ENCODE assay signal across 8 cellular contexts in genomic region chr15:90664650-90665287, GRCh38. TPM values are rescaled to one million over a fixed set of nuclear protein-coding genes. Genes with fewer than 3 reads are reported as not detected.
DNase-seq lines count a peak whose midpoint lies in the region; ATAC-seq and TF ChIP-seq lines count a peak whose summit lies in the region.

No MANE protein-coding gene starts in this region.

- peak overlapping the region; percentile 85 for H3K4me3 Mint-ChIP-seq in activated B cell treated with CpG ODN at 0.5 μM for 24 hours

- H3K9me3 Mint-ChIP-seq in activated B cell treated with CpG ODN at 0.5 μM for 24 hours: no peaks in the 10 kb centered on the region

- H3K27ac Mint-ChIP-seq in activated B cell treated with CpG ODN at 0.5 μM for 24 hours: peak overlapping the region; percentile 65

- TF ChIP-seq CTCF in GM12865 (IDR thresholded peaks at IDR 0.05; ENCODE audit: insufficient read depth, low read depth, low read length, missing control alignments) (no peak), activated B cell treated with CpG ODN at 0.5 μM for 24 hours (IDR thresholded peaks at IDR 0.05) (no peak), retinal pigment epithelial cell (conservative IDR thresholded peaks at IDR 0.05; ENCODE audit: low read depth, low read length) (peak; percentile 3)

- DNase-seq in GM12865 (ENCODE audit: low read depth) (peak; percentile 76), activated B cell treated with CpG ODN at 0.5 μM for 24 hours (no peak), glomerular visceral epithelial cell (ENCODE audit: extremely low spot score) (peak; percentile 36), retinal pigment epithelial cell (ENCODE audit: low read depth) (no peak), NCI-H345 treated with DMSO at 0.1 percent for 48 hours (lab: John Stamatoyannopoulos, UW; ENCODE audit: unreplicated experiment) (no peak), NCI-H345 (lab: John Stamatoyannopoulos, UW) (no peak)

- H3K4me1 Mint-ChIP-seq in activated B cell treated with CpG ODN at 0.5 μM for 24 hours: peaks cover 62% of the 10 kb centered on the region

- CTCF ChIA-PET in activated B cell treated with CpG ODN at 0.5 μM for 24 hours (lab: Charles Lee): interaction anchor here (1.1 to 2.2 kb wide), 2 partner anchors 17 to 220 kb away, joined by 3 to 7 read pairs; no protein-coding TSS in a partner anchor

- H3K27me3 Mint-ChIP-seq in activated B cell treated with CpG ODN at 0.5 μM for 24 hours: peaks cover 13% of the 10 kb centered on the region

- intact Hi-C loops in activated B cell treated with CpG ODN at 0.5 μM for 24 hours (cut with micrococcal nuclease): loop anchor here (1.0 to 10.0 kb wide), 6 partner anchors 22 to 470 kb away; partner anchors contain the start of genes HDDC3 and IQGAP1

- ATAC-seq in HG02981 (IDR thresholded peaks at IDR 0.05; ENCODE audit: unreplicated experiment) (peak; percentile 6), activated B cell treated with CpG ODN at 0.5 μM for 24 hours (ENCODE audit: low read depth) (no peak), GM18868 (IDR thresholded peaks at IDR 0.05; ENCODE audit: unreplicated experiment) (no peak)

- peak overlapping the region; percentile 75 for H3K4me3 ChIP-seq in GM12865 (ENCODE audit: low read depth, low read length)
- peak overlapping the region; percentile 71 for H3K4me3 ChIP-seq in retinal pigment epithelial cell (ENCODE audit: low read length)

- no peaks in the 10 kb centered on the region for H3K36me3 Mint-ChIP-seq in activated B cell treated with CpG ODN at 0.5 μM for 24 hours (ENCODE audit: low read depth)

- POLR2A ChIA-PET in activated B cell treated with CpG ODN at 0.5 μM for 24 hours (lab: Charles Lee): interaction anchor here (0.5 to 1.8 kb wide), 7 partner anchors 8 to 267 kb away, joined by 3 to 13 read pairs (median 4); partner anchors contain the start of gene BLM

RNA-seq across cellular contexts. Expression of gene BLM, which starts 52.4 kb away (rescaled TPM):
- 18.2 and 23.4 TPM in 2 replicates for total RNA-seq in activated B cell treated with CpG ODN at 0.5 μM for 24 hours

Comparison
In these comparisons a context has a peak if more than half of its experiments do, and no peak if none do; other contexts are left out.
1. DNase-seq: peak in GM12865 (single experiment) and glomerular visceral epithelial cell (single experiment); none in activated B cell treated with CpG ODN at 0.5 μM for 24 hours (single experiment), retinal pigment epithelial cell (single experiment), NCI-H345 treated with DMSO at 0.1 percent for 48 hours (single experiment) and NCI-H345 (single experiment).